ENCODE assay signal across 8 cellular contexts in genomic region chr4:173370477-173371291, GRCh38. TPM values are rescaled to one million over a fixed set of nuclear protein-coding genes. Genes with fewer than 3 reads are reported as not detected.
DNase-seq lines count a peak whose midpoint lies in the region; ATAC-seq, FAIRE-seq and TF ChIP-seq lines count a peak whose summit lies in the region.

Gene SAP30 (plus strand): TSS chr4:173370954. CDS start chr4:173371183, 229 bp downstream.

- H3K27ac ChIP-seq in KOPT-K1 (ENCODE audit: low read depth, low read length, poor library complexity, severe bottlenecking) (peak within 1 kb of the TSS; percentile 88), esophagus muscularis mucosa (replicated peaks in 1 of 4) (peak within 1 kb of the TSS; percentile 89 to 95 (median 93)), muscle layer of duodenum (ENCODE audit: low read length) (peak within 1 kb of the TSS; percentile 100)

- peak; percentile 98 for TF ChIP-seq POLR2A in esophagus muscularis mucosa (IDR thresholded peaks at IDR 0.05; ENCODE audit: low read depth)

- WGBS in esophagus muscularis mucosa = under 1% methylated on average over 45 of the region's 72 CpGs

- no peak for FAIRE-seq in RCC 7860 (lab: Jason Lieb, UNC)

- peak within 1 kb of the TSS; percentile 98 for H3K27ac Mint-ChIP-seq in activated T-cell treated with anti-CD3 and anti-CD28 coated beads, Interleukin-2, amount 50 U/mL, for 72 hours

- H3K4me3 ChIP-seq in esophagus muscularis mucosa (peak within 1 kb of the TSS; percentile 74 to 90 (median 88)), muscle layer of duodenum (ENCODE audit: low read depth in 1 of 2, low read length in 2 of 2) (peak within 1 kb of the TSS; percentile 85 to 98)

- peaks cover 5 to 6% of the 10 kb centered on the region in 2 donors for H3K36me3 Mint-ChIP-seq in activated T-cell treated with anti-CD3 and anti-CD28 coated beads, Interleukin-2, amount 50 U/mL, for 72 hours (ENCODE audit: insufficient read depth in 2 of 2)

- H3K4me1 Mint-ChIP-seq in activated T-cell treated with anti-CD3 and anti-CD28 coated beads, Interleukin-2, amount 50 U/mL, for 72 hours (ENCODE audit: low read depth) = peaks cover 35% of the 10 kb centered on the region

- H3K36me3 ChIP-seq in KOPT-K1 (ENCODE audit: insufficient read depth, low read length) = peaks cover 17% of the 10 kb centered on the region
- H3K36me3 ChIP-seq in esophagus muscularis mucosa = peaks cover 0 to 1% (median 0%) of the 10 kb centered on the region in 4 donors
- H3K36me3 ChIP-seq in muscle layer of duodenum (ENCODE audit: control insufficient read depth in 1 of 2, insufficient read depth in 2 of 2, low read length in 2 of 2) = no peaks in the 10 kb centered on the region

- H3K9me3 Mint-ChIP-seq in activated T-cell treated with anti-CD3 and anti-CD28 coated beads, Interleukin-2, amount 50 U/mL, for 72 hours = no peaks in the 10 kb centered on the region

- no peak for TF ChIP-seq EP300 in esophagus muscularis mucosa (IDR thresholded peaks at IDR 0.05)

- ATAC-seq in GM21786 (IDR thresholded peaks at IDR 0.05; ENCODE audit: unreplicated experiment) = peak; percentile 64
- ATAC-seq in activated T-cell treated with anti-CD3 and anti-CD28 coated beads, Interleukin-2, amount 50 U/mL, for 72 hours (replicated peaks in 1 of 2) = peak; percentile 87 to 89

- H3K9me3 ChIP-seq in KOPT-K1 (ENCODE audit: insufficient read depth, low read length, poor library complexity, severe bottlenecking) (no peaks in the 10 kb centered on the region), esophagus muscularis mucosa (no peaks in the 10 kb centered on the region), muscle layer of duodenum (ENCODE audit: control insufficient read depth in 1 of 2, low read length in 2 of 2) (no peaks in the 10 kb centered on the region)

- peaks cover 21 to 65% (median 53%) of the 10 kb centered on the region in 4 donors for H3K4me1 ChIP-seq in esophagus muscularis mucosa
- H3K4me1 ChIP-seq in muscle layer of duodenum (ENCODE audit: control insufficient read depth in 1 of 2, insufficient read depth in 2 of 2, low read length in 2 of 2) = peaks cover 6 to 29% of the 10 kb centered on the region in 2 donors

- no peak for TF ChIP-seq CTCF in esophagus muscularis mucosa (IDR thresholded peaks at IDR 0.05)

- H3K27me3 ChIP-seq in esophagus muscularis mucosa (no peaks in the 10 kb centered on the region), muscle layer of duodenum (ENCODE audit: low read depth, low read length) (no peaks in the 10 kb centered on the region)

- no peaks in the 10 kb centered on the region for H3K27me3 Mint-ChIP-seq in activated T-cell treated with anti-CD3 and anti-CD28 coated beads, Interleukin-2, amount 50 U/mL, for 72 hours (ENCODE audit: low read depth)

- intact Hi-C loops in esophagus muscularis mucosa (cut with DNase I) = loop anchor here (5.0 kb wide), 1 partner anchor 42 kb away; no protein-coding TSS in a partner anchor

- peak within 1 kb of the TSS; percentile 97 to 100 for H3K4me3 Mint-ChIP-seq in activated T-cell treated with anti-CD3 and anti-CD28 coated beads, Interleukin-2, amount 50 U/mL, for 72 hours

- DNase-seq in DMS79 (lab: John Stamatoyannopoulos, UW) (peak; percentile 77), RCC 7860 (ENCODE audit: low spot score) (peak; percentile 89), esophagus muscularis mucosa (ENCODE audit: extremely low spot score) (peak; percentile 100)
- DNase-seq in activated T-cell treated with anti-CD3 and anti-CD28 coated beads, Interleukin-2, amount 50 U/mL, for 72 hours = peak; percentile 92 to 96
- peak; percentile 96 for DNase-seq in stimulated activated CD8-positive, alpha-beta memory T cell treated with anti-CD3 and anti-CD28 coated beads, Interleukin-7, amount 100 ng/mL, for 4 hours (ENCODE audit: low read depth in 2 of 2)

RNA-seq across cellular contexts. Expression of gene SAP30, which starts in this region (rescaled TPM):
- total RNA-seq in activated T-cell treated with anti-CD3 and anti-CD28 coated beads, Interleukin-2, amount 50 U/mL, for 72 hours = 10 to 100 TPM; 18.1 to 18.4 TPM
- total RNA-seq in esophagus muscularis mucosa = 10 to 100 TPM; 39.6 to 56.2 (median 43.7) TPM

Comparison
In these comparisons a context has a peak if more than half of its experiments do, and no peak if none do; other contexts are left out.
1. Peak in every context shown above with its lines: DNase-seq, ATAC-seq, H3K4me3 ChIP-seq and H3K27ac ChIP-seq.